1 cellular context compared by ENCODE assay signal in the genomic region with DNA sequence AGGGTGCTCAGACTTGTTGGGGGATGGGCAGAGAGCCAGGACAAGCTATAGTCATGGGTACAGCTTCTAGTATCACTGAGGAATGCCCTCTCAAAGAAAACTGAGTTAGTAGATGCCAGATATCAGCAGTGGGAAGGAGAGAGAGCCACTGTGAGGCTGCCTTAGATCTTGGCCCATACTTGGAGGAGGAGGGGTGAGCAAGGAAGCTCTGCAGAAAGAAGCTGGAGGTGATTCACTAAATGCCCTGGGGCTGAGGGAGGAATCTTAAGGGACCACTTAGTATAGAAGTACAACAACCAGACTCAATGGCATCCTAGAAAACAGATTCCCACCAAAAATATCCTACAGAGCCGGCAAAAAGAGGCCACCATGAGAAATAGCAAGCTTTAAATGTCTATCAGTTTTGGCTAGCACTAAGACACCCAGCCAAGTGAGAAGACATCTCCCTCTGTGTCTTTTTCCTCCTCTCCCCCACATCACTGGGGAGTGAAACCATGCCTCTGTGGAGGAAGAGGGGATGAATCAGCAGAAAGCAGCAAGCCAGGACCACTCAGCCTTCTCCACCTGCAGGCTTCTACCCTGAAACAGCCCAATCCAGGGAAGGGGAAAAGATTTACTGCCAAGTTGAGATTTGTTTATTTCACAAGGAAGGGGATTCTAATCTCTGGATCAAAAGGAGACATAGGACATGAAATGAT.
TF ChIP-seq lines count a peak whose summit lies in the region.

No MANE protein-coding gene starts in this region.

TF ChIP-seq in IMR-90, 13 proteins besides CTCF, POLR2A, EP300 and RAD21 (continued from another document):
- TF ChIP-seq, protein P1, sequence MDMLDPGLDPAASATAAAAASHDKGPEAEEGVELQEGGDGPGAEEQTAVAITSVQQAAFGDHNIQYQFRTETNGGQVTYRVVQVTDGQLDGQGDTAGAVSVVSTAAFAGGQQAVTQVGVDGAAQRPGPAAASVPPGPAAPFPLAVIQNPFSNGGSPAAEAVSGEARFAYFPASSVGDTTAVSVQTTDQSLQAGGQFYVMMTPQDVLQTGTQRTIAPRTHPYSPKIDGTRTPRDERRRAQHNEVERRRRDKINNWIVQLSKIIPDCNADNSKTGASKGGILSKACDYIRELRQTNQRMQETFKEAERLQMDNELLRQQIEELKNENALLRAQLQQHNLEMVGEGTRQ (IDR thresholded peaks at IDR 0.05; ENCODE audit: low read depth, low read length), result no peak
